16 cellular contexts compared by ENCODE assay signal in the genomic region with DNA sequence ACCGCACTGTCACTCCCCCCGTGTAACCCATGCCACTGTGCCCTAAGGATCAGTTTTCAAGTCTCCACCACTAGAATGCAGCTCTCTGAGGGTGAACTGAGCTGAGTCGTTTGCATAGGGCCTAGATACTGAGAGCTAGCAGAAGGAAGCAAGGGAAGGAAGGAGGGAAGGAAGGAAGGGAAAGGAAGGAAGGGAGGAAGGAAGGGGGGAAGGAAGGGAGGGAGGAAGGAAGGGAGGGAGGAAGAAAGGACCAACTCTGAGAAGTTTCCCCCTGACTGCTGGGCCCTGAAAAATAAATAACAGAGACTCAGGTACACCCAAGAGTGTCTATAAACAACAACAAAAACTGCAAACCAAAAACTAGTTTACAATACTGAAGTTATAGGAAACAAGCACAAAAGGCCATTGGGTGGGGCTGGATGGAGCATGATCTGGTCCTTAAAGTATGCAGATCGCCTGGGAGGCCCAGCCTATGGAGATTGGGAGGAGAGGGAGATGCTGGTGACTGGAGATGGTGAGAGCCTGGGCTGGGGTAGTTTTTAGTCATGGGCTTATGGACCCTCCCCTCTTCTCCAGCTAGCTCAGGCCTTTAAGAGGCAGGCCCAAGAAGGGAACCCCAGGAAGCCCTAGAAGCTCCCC.
DNase-seq lines count a peak whose midpoint lies in the region; ATAC-seq and TF ChIP-seq lines count a peak whose summit lies in the region.
"Had no signal": no experiment of that assay in that cellular context is flagged by ENCODE, and none has a peak within 500 bp of the region (broad histone marks: within the 10 kb centered on the region; RNA-seq: fewer than 3 reads in every experiment).

No MANE protein-coding gene starts in this region.

- intact Hi-C loops in tibial artery (cut with DNase I; ENCODE audit: low total_unique reads), result no loop called here

- H3K27ac ChIP-seq in RWPE2 (ENCODE audit: poor library complexity, severe bottlenecking) (peak overlapping the region; percentile 64), tibial artery (no peak overlapping the region)
- no peak overlapping the region for H3K27ac ChIP-seq in effector memory CD4-positive, alpha-beta T cell (ENCODE audit: insufficient read depth, low read length, poor library complexity, severe bottlenecking)
- H3K27ac ChIP-seq: prostate gland had no signal

- H3K4me1 Mint-ChIP-seq in activated T-cell treated with anti-CD3 and anti-CD28 coated beads, Interleukin-2, amount 50 U/mL, for 24 hours (ENCODE audit: low read depth), result peaks cover 32% of the 10 kb centered on the region
- H3K4me1 Mint-ChIP-seq in stimulated activated naive B cell treated with anti-CD40 and anti-IgM and Interleukin-4, amounts not matched to agents 10 μg/mL and 1 μg/mL and 100 μg/mL, for 72 hours, result peaks cover 16 to 32% of the 10 kb centered on the region in 2 donors

- no peaks in the 10 kb centered on the region for H3K9me3 Mint-ChIP-seq in activated T-cell treated with anti-CD3 and anti-CD28 coated beads, Interleukin-2, amount 50 U/mL, for 24 hours
- H3K9me3 Mint-ChIP-seq in stimulated activated naive B cell treated with anti-CD40 and anti-IgM and Interleukin-4, amounts not matched to agents 10 μg/mL and 1 μg/mL and 100 μg/mL, for 72 hours, result no peaks in the 10 kb centered on the region
- H3K9me3 Mint-ChIP-seq: activated T-cell treated with anti-CD3 and anti-CD28 coated beads, Interleukin-2, amount 50 U/mL, for 4 hours had no signal

- H3K4me3 ChIP-seq in RWPE2 (ENCODE audit: severe bottlenecking) (no peak overlapping the region), tibial artery (no peak overlapping the region)
- H3K4me3 ChIP-seq in effector memory CD4-positive, alpha-beta T cell (ENCODE audit: insufficient read depth, low read depth, low read length, poor library complexity, severe bottlenecking), result no peak overlapping the region
- H3K4me3 ChIP-seq: prostate gland had no signal

- peaks cover 27% of the 10 kb centered on the region for H3K36me3 Mint-ChIP-seq in activated T-cell treated with anti-CD3 and anti-CD28 coated beads, Interleukin-2, amount 50 U/mL, for 24 hours (ENCODE audit: low read depth)
- peaks cover 12 to 23% of the 10 kb centered on the region in 2 donors for H3K36me3 Mint-ChIP-seq in stimulated activated naive B cell treated with anti-CD40 and anti-IgM and Interleukin-4, amounts not matched to agents 10 μg/mL and 1 μg/mL and 100 μg/mL, for 72 hours

- no peak overlapping the region for H3K4me3 Mint-ChIP-seq in activated T-cell treated with anti-CD3 and anti-CD28 coated beads, Interleukin-2, amount 50 U/mL, for 24 hours
- no peak overlapping the region for H3K4me3 Mint-ChIP-seq in stimulated activated naive B cell treated with anti-CD40 and anti-IgM and Interleukin-4, amounts not matched to agents 10 μg/mL and 1 μg/mL and 100 μg/mL, for 72 hours

- no peaks in the 10 kb centered on the region for H3K27me3 Mint-ChIP-seq in activated T-cell treated with anti-CD3 and anti-CD28 coated beads, Interleukin-2, amount 50 U/mL, for 24 hours
- H3K27me3 Mint-ChIP-seq in stimulated activated naive B cell treated with anti-CD40 and anti-IgM and Interleukin-4, amounts not matched to agents 10 μg/mL and 1 μg/mL and 100 μg/mL, for 72 hours, result no peaks in the 10 kb centered on the region

- TF ChIP-seq CTCF in RWPE2 (IDR thresholded peaks at IDR 0.05; ENCODE audit: poor library complexity, severe bottlenecking) (no peak), tibial artery (IDR thresholded peaks at IDR 0.05) (no peak)

- H3K9me3 ChIP-seq in RWPE2 (ENCODE audit: severe bottlenecking), result no peaks in the 10 kb centered on the region
- no peaks in the 10 kb centered on the region for H3K9me3 ChIP-seq in tibial artery
- H3K9me3 ChIP-seq in effector memory CD4-positive, alpha-beta T cell (ENCODE audit: control insufficient read depth, low read length), result no peaks in the 10 kb centered on the region
- H3K9me3 ChIP-seq: prostate gland had no signal

- peaks cover 19% of the 10 kb centered on the region for H3K36me3 ChIP-seq in RWPE2 (ENCODE audit: low read depth)
- peaks cover 5 to 15% (median 7%) of the 10 kb centered on the region in 3 donors for H3K36me3 ChIP-seq in tibial artery
- peaks cover 6% of the 10 kb centered on the region for H3K36me3 ChIP-seq in effector memory CD4-positive, alpha-beta T cell (ENCODE audit: control insufficient read depth, insufficient read depth, low read length)
- H3K36me3 ChIP-seq: prostate gland had no signal

- H3K4me1 ChIP-seq in RWPE2 (ENCODE audit: insufficient read depth, poor library complexity, severe bottlenecking) (peaks cover 10% of the 10 kb centered on the region), tibial artery (peaks cover 0 to 20% (median 14%) of the 10 kb centered on the region in 4 donors)
- peaks cover 12% of the 10 kb centered on the region for H3K4me1 ChIP-seq in effector memory CD4-positive, alpha-beta T cell (ENCODE audit: control insufficient read depth, insufficient read depth, low read length, poor library complexity, severe bottlenecking)
- H3K4me1 ChIP-seq: prostate gland had no signal

- no peak for DNase-seq in activated T-cell treated with anti-CD3 and anti-CD28 coated beads, Interleukin-2, amount 50 U/mL, for 24 hours
- DNase-seq in activated T-cell treated with anti-CD3 and anti-CD28 coated beads, Interleukin-2, amount 50 U/mL, for 48 hours, result no peak
- no peak for DNase-seq in RWPE2 (ENCODE audit: low spot score)
- DNase-seq in hepatic stellate cell (ENCODE audit: low spot score), result peak; percentile 62
- no peak for DNase-seq in stimulated activated naive B cell treated with anti-CD40 and anti-IgM and Interleukin-4, amounts not matched to agents 10 μg/mL and 1 μg/mL and 100 μg/mL, for 72 hours
- DNase-seq in tibial artery, result no peak
- no peak for DNase-seq in NCI-H2081 (lab: John Stamatoyannopoulos, UW)
- no peak for DNase-seq in effector memory CD4-positive, alpha-beta T cell
- DNase-seq: activated T-cell treated with anti-CD3 and anti-CD28 coated beads, Interleukin-2, amount 50 U/mL, for 4 hours; GDM1; KG1; NCI-H446; RPMI8226; stimulated activated CD4-positive, alpha-beta T cell treated with anti-CD3 and anti-CD28 coated beads, Interleukin-4, amount 100 ng/mL, for 1 hour had no signal

- no peak for ATAC-seq in RWPE2 (ENCODE audit: low read depth)
- ATAC-seq in stimulated activated naive B cell treated with anti-CD40 and anti-IgM and Interleukin-4, amounts not matched to agents 10 μg/mL and 1 μg/mL and 100 μg/mL, for 72 hours (replicated peaks), result no peak
- ATAC-seq: activated T-cell treated with anti-CD3 and anti-CD28 coated beads, Interleukin-2, amount 50 U/mL, for 4 hours; left lobe of liver had no signal

- peak overlapping the region; percentile 99 for H3K27ac Mint-ChIP-seq in activated T-cell treated with anti-CD3 and anti-CD28 coated beads, Interleukin-2, amount 50 U/mL, for 24 hours
- H3K27ac Mint-ChIP-seq in stimulated activated naive B cell treated with anti-CD40 and anti-IgM and Interleukin-4, amounts not matched to agents 10 μg/mL and 1 μg/mL and 100 μg/mL, for 72 hours, result peak overlapping the region; percentile 21

- H3K27me3 ChIP-seq in RWPE2 (ENCODE audit: insufficient read depth, poor library complexity, severe bottlenecking) (no peaks in the 10 kb centered on the region), tibial artery (no peaks in the 10 kb centered on the region)
- H3K27me3 ChIP-seq in effector memory CD4-positive, alpha-beta T cell (replicated peaks; ENCODE audit: control insufficient read depth, insufficient read depth, low read length, poor library complexity, severe bottlenecking), result no peaks in the 10 kb centered on the region
